14 cellular contexts compared by ENCODE assay signal in genomic region chr18:36391426-36392145, GRCh38.
"Had no signal": no experiment of that assay in that cellular context is flagged by ENCODE, and none has a peak within 500 bp of the region (broad histone marks: within the 10 kb centered on the region; RNA-seq: fewer than 3 reads in every experiment).

No MANE protein-coding gene starts in this region.

- H3K27me3 ChIP-seq: ovary, SJSA1 had no signal

- DNase-seq: activated CD8-positive, alpha-beta memory T cell treated with anti-CD3 and anti-CD28 coated beads for 24 hours; activated gamma-delta T cell; caudate nucleus; foreskin melanocyte; mesenchymal stem cell; mucosa of descending colon; naive thymus-derived CD8-positive, alpha-beta T cell; ovary; stimulated activated CD4-positive, alpha-beta T cell treated with anti-CD3 and anti-CD28 coated beads, Interleukin-15, amount 100 ng/mL, for 24 hours; stimulated activated CD4-positive, alpha-beta T cell treated with anti-CD3 and anti-CD28 coated beads, Interleukin-2, amount 100 ng/mL, for 48 hours; stimulated activated naive CD8-positive, alpha-beta T cell treated with anti-CD3 and anti-CD28 coated beads, Interleukin-15, amount 100 ng/mL, for 72 hours had no signal

- H3K4me1 ChIP-seq: SJSA1 had no signal

- H3K36me3 ChIP-seq: ovary, SJSA1 had no signal

- ATAC-seq: activated CD4-positive, CD25-positive, alpha-beta regulatory T cell treated with anti-CD3 and anti-CD28 coated beads, Interleukin-2, amount 50 U/mL, for 24 hours; mucosa of descending colon; naive thymus-derived CD8-positive, alpha-beta T cell; stimulated activated naive CD8-positive, alpha-beta T cell treated with anti-CD3 and anti-CD28 coated beads, Interleukin-15, amount 100 ng/mL, for 72 hours had no signal

- H3K9me3 ChIP-seq: ovary, SJSA1 had no signal

- H3K27ac ChIP-seq: ovary, SJSA1, skin epidermis had no signal

- H3K4me3 ChIP-seq: mucosa of descending colon, ovary, SJSA1, skin epidermis had no signal
